ENCODE assay signal across 10 cellular contexts in the genomic region with DNA sequence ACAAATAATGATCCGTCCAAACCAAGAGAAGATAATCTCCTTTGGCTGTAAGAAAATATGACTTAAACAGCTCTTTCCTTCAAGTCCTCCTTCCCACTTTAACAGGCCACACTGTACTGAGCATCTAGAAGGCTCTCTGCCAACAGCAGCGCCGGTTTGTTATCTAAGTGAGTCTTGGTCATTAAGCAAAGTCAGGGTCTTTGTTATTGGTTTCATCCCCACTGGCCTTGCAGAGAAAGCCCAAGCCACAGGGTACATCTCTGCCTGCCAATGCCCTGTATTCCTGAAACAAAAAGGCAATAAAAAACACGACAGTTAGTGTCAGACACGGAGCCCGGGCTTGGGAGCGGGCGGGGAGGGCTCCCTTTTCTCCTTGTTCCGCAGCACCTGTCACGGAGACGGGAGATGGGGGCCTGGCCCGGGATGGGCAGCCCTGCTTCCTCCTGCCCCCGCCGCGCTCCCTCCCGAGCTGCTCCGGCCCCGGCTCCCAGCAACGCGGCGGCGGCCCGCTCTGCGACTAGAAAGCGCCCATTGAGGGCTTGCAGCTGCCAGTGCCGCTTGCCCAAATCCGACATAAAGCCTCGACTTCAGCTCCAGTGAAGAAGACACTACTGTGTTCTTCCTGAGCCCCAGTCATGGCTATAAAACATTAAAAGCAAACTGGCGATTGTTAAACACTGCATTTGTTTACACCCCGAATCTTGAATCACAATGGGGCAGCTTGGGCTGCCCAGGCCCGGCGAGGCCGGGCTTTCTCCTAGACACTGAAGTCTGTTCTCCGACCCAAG. TPM values are rescaled to one million over a fixed set of nuclear protein-coding genes. Genes with fewer than 3 reads are reported as not detected.
DNase-seq lines count a peak whose midpoint lies in the region; ATAC-seq, FAIRE-seq and TF ChIP-seq lines count a peak whose summit lies in the region.
"Had no signal": no experiment of that assay in that cellular context is flagged by ENCODE, and none has a peak within 500 bp of the region (broad histone marks: within the 10 kb centered on the region; RNA-seq: fewer than 3 reads in every experiment).

No MANE protein-coding gene starts in this region.

- H3K4me2 ChIP-seq in mesendoderm (ENCODE audit: low read length) = peak overlapping the region; percentile 58

- H3K27me3 Mint-ChIP-seq in activated CD8-positive, alpha-beta T cell treated with anti-CD3 and anti-CD28 coated beads for 36 hours = no peaks in the 10 kb centered on the region

- H3K79me1 ChIP-seq in mesendoderm (ENCODE audit: low read length) = no peaks in the 10 kb centered on the region

- WGBS in esophagus squamous epithelium, 2 donors = 50 to 52% methylated on average over 21 to 25 of the region's 34 CpGs
- WGBS in mesendoderm (ENCODE audit: extremely low coverage, insufficient coverage, low lambda C conversion rate) = no CpG with 5 or more reads among the region's 34 CpGs
- 23 to 24% methylated on average over 15 to 30 of the region's 34 CpGs for WGBS in testis, 2 donors

- peak overlapping the region; percentile 99 for H2BK15ac ChIP-seq in mesendoderm (replicated peaks; ENCODE audit: low read depth)

- H3K9ac ChIP-seq in NT2/D1 (ENCODE audit: insufficient read length, low read depth) (peak overlapping the region; percentile 50), mesendoderm (ENCODE audit: low read length) (peak overlapping the region; percentile 38)

- H2BK120ac ChIP-seq in mesendoderm (ENCODE audit: low read depth, low read length) = peak overlapping the region; percentile 29

- no peak overlapping the region for H2BK5ac ChIP-seq in mesendoderm (ENCODE audit: low read length)

- H2AK5ac ChIP-seq in mesendoderm (ENCODE audit: low read length) = no peak overlapping the region

- H3K4me1 Mint-ChIP-seq in activated CD8-positive, alpha-beta T cell treated with anti-CD3 and anti-CD28 coated beads for 36 hours (ENCODE audit: low read depth) = no peaks in the 10 kb centered on the region

- H3K36me3 ChIP-seq in NT2/D1 (ENCODE audit: insufficient read depth, insufficient read length, low read length) (no peaks in the 10 kb centered on the region), esophagus squamous epithelium (no peaks in the 10 kb centered on the region), mesendoderm (ENCODE audit: control insufficient read depth, insufficient read depth, low read length) (no peaks in the 10 kb centered on the region), testis (ENCODE audit: low read depth, missing control alignments) (no peaks in the 10 kb centered on the region)

- H3K18ac ChIP-seq in mesendoderm (ENCODE audit: low read length) = peak overlapping the region; percentile 22

- no peaks in the 10 kb centered on the region for H3K9me3 Mint-ChIP-seq in activated CD8-positive, alpha-beta T cell treated with anti-CD3 and anti-CD28 coated beads for 36 hours

- CTCF ChIA-PET in activated CD8-positive, alpha-beta T cell treated with anti-CD3 and anti-CD28 coated beads for 36 hours (lab: Charles Lee) = no interaction called here

- no peak for ATAC-seq in activated CD8-positive, alpha-beta T cell treated with anti-CD3 and anti-CD28 coated beads for 36 hours
- ATAC-seq in HG02938 (IDR thresholded peaks at IDR 0.05; ENCODE audit: unreplicated experiment) = no peak

- H3K23ac ChIP-seq in mesendoderm (ENCODE audit: low read length) = no peak overlapping the region

- H3K56ac ChIP-seq in mesendoderm (ENCODE audit: low read length) = peak overlapping the region; percentile 76

- no peak overlapping the region for H3K4ac ChIP-seq in mesendoderm (ENCODE audit: low read depth, low read length)

- H3K9me3 ChIP-seq in NT2/D1 (ENCODE audit: insufficient read depth, low read length) (0 out of 2 replicates have a peak, but pooled peaks cover 3% of the 10 kb centered on the region), esophagus squamous epithelium (no peaks in the 10 kb centered on the region), testis (no peaks in the 10 kb centered on the region)

- H3K27me3 ChIP-seq in NT2/D1 (ENCODE audit: insufficient read depth, insufficient read length) (no peaks in the 10 kb centered on the region), esophagus squamous epithelium (no peaks in the 10 kb centered on the region), mesendoderm (ENCODE audit: insufficient read depth, low read length, poor library complexity) (no peaks in the 10 kb centered on the region), testis (no peaks in the 10 kb centered on the region)

- H3K4me3 ChIP-seq in NT2/D1 (ENCODE audit: insufficient read length, low read depth) (peak overlapping the region; percentile 27), esophagus squamous epithelium (peak overlapping the region in 3 of 4 donors; percentile 13 to 44 (median 20)), mesendoderm (ENCODE audit: low read length) (no peak overlapping the region), testis (peak overlapping the region; percentile 20 to 47)

- no peaks in the 10 kb centered on the region for H3K36me3 Mint-ChIP-seq in activated CD8-positive, alpha-beta T cell treated with anti-CD3 and anti-CD28 coated beads for 36 hours (ENCODE audit: low read depth)

- intact Hi-C loops in esophagus squamous epithelium (cut with DNase I) = no loop called here
- intact Hi-C loops in testis (cut with DNase I; ENCODE audit: low total_unique reads) = no loop called here
- intact Hi-C loops in activated CD8-positive, alpha-beta T cell treated with anti-CD3 and anti-CD28 coated beads for 36 hours (cut with micrococcal nuclease) = no loop called here

- no peak overlapping the region for H4K5ac ChIP-seq in mesendoderm (ENCODE audit: low read length)

- no peak overlapping the region for H3K4me3 Mint-ChIP-seq in activated CD8-positive, alpha-beta T cell treated with anti-CD3 and anti-CD28 coated beads for 36 hours

- H3K27ac ChIP-seq in esophagus squamous epithelium = peak overlapping the region; percentile 16 to 84 (median 73)
- H3K27ac ChIP-seq in mesendoderm (ENCODE audit: low read depth, low read length) = no peak overlapping the region
- peak overlapping the region; percentile 72 to 80 for H3K27ac ChIP-seq in testis

- POLR2A ChIA-PET in activated CD8-positive, alpha-beta T cell treated with anti-CD3 and anti-CD28 coated beads for 36 hours (lab: Charles Lee) = no interaction called here

- no peak overlapping the region for H3K27ac Mint-ChIP-seq in activated CD8-positive, alpha-beta T cell treated with anti-CD3 and anti-CD28 coated beads for 36 hours

- TF ChIP-seq CTCF in esophagus squamous epithelium (IDR thresholded peaks at IDR 0.05) = no peak
- no peak for TF ChIP-seq CTCF in testis (IDR thresholded peaks at IDR 0.05)
- TF ChIP-seq CTCF in activated CD8-positive, alpha-beta T cell treated with anti-CD3 and anti-CD28 coated beads for 36 hours (IDR thresholded peaks at IDR 0.05) = no peak
- no peak for TF ChIP-seq CTCF in D721Med (IDR thresholded peaks at IDR 0.05; ENCODE audit: insufficient read depth, missing control alignments)

- H3K4me1 ChIP-seq in NT2/D1 (ENCODE audit: insufficient read depth, insufficient read length) = peaks cover 2% of the 10 kb centered on the region
- H3K4me1 ChIP-seq in esophagus squamous epithelium = peaks cover 0 to 5% (median 0%) of the 10 kb centered on the region in 3 donors
- H3K4me1 ChIP-seq in mesendoderm (ENCODE audit: control insufficient read depth, low read depth, low read length) = peaks cover 3% of the 10 kb centered on the region
- H3K4me1 ChIP-seq in testis = peaks cover 14% of the 10 kb centered on the region

- H3K79me2 ChIP-seq in mesendoderm (ENCODE audit: control insufficient read depth, insufficient read depth, low read length) = no peaks in the 10 kb centered on the region

- no peak overlapping the region for H4K8ac ChIP-seq in mesendoderm (ENCODE audit: low read depth, low read length)

- DNase-seq in NT2/D1 (ENCODE audit: low read depth, low spot score) (peak; percentile 33), esophagus squamous epithelium (lab: John Stamatoyannopoulos, UW) (no peak), mesendoderm (peak; percentile 58), testis (peak; percentile 72), NCI-H1694 treated with DMSO at 0.1 percent for 48 hours (lab: John Stamatoyannopoulos, UW) (no peak), D721Med (ENCODE audit: insufficient read length, low spot score) (no peak)
- no peak for DNase-seq in activated CD8-positive, alpha-beta T cell treated with anti-CD3 and anti-CD28 coated beads for 36 hours
- DNase-seq: stimulated activated CD4-positive, alpha-beta T cell treated with anti-CD3 and anti-CD28 coated beads, Interleukin-12 subunit alpha, Interleukin-12 subunit beta, amount 100 ng/mL, for 4 hours had no signal

- FAIRE-seq in D721Med (lab: Jason Lieb, UNC) = no peak
- FAIRE-seq: colon had no signal

- TF ChIP-seq POLR2A in esophagus squamous epithelium (IDR thresholded peaks at IDR 0.05) = no peak
- no peak for TF ChIP-seq POLR2A in testis (IDR thresholded peaks at IDR 0.05)

RNA-seq across cellular contexts. Expression of a gene that starts 28.1 kb away (rescaled TPM):
- total RNA-seq in esophagus squamous epithelium = 100 to 1,000 TPM in 1 of 4 donors, 10 to 100 TPM in 3; 15.9 to 114 (median 40.8) TPM
- polyA plus RNA-seq in mesendoderm (2013, experiment 1 of 2) = 22.1 TPM
- 22.7 TPM for polyA plus RNA-seq in mesendoderm (2013, experiment 2 of 2)
- total RNA-seq in testis = 10 to 100 TPM; 48.1 to 63.7 TPM
- polyA plus RNA-seq in testis (ENCODE audit: insufficient read depth, low read depth, low replicate concordance) = 16.9 TPM
- total RNA-seq in activated CD8-positive, alpha-beta T cell treated with anti-CD3 and anti-CD28 coated beads for 36 hours = 10 to 100 TPM; 55.4 to 57.6 TPM

Comparison
In these comparisons a context has a peak if more than half of its experiments do, and no peak if none do; other contexts are left out.
1. DNase-seq: peak in NT2/D1 (single experiment), mesendoderm (single experiment) and testis (single experiment); none in esophagus squamous epithelium (single experiment), NCI-H1694 treated with DMSO at 0.1 percent for 48 hours (single experiment), activated CD8-positive, alpha-beta T cell treated with anti-CD3 and anti-CD28 coated beads for 36 hours (single experiment) and D721Med (single experiment).